In genomic region chr20:9363673-9364072, GRCh38 we compare ENCODE assay signal across 25 cellular contexts.
DNase-seq lines count a peak whose midpoint lies in the region; ATAC-seq and TF ChIP-seq lines count a peak whose summit lies in the region.
"Had no signal": no experiment of that assay in that cellular context is flagged by ENCODE, and none has a peak within 500 bp of the region (broad histone marks: within the 10 kb centered on the region; RNA-seq: fewer than 3 reads in every experiment).

No MANE protein-coding gene starts in this region.

- H3K4me1 ChIP-seq in mucosa of descending colon (ENCODE audit: low read depth) (no peaks in the 10 kb centered on the region), sigmoid colon (peaks cover 0 to 14% (median 7%) of the 10 kb centered on the region in 4 donors)
- H3K4me1 ChIP-seq: body of pancreas, Caco-2 had no signal

- no peak for TF ChIP-seq EP300 in sigmoid colon (IDR thresholded peaks at IDR 0.05)

- DNase-seq in NCI-H748 (lab: John Stamatoyannopoulos, UW; ENCODE audit: unreplicated experiment) (peak; percentile 61), NCI-H748 treated with DMSO at 0.1 percent for 48 hours (lab: John Stamatoyannopoulos, UW) (no peak), HT-29 (ENCODE audit: low spot score) (peak; percentile 14), RWPE1 (ENCODE audit: low spot score) (peak; percentile 22), mucosa of descending colon (no peak), midbrain (lab: John Stamatoyannopoulos, UW) (no peak), sigmoid colon (no peak)
- no peak for DNase-seq in stimulated activated CD4-positive, alpha-beta T cell treated with anti-CD3 and anti-CD28 coated beads, Interleukin-15, amount 100 ng/mL, for 24 hours
- DNase-seq: activated CD4-positive, alpha-beta T cell treated with anti-CD3 and anti-CD28 coated beads for 48 hours; activated naive CD4-positive, alpha-beta T cell; activated T-cell treated with anti-CD3 and anti-CD28 coated beads, Interleukin-2, amount 50 U/mL, for 24 hours; body of pancreas; Caco-2; HCEC 1CT; left ventricle myocardium superior; NCI-H1436 treated with DMSO at 0.1 percent for 48 hours; NCI-H345; spleen; stimulated activated CD4-positive, alpha-beta T cell treated with anti-CD3 and anti-CD28 coated beads, Interleukin-4, amount 100 ng/mL, for 1 hour; stimulated activated naive B cell treated with anti-CD40 and anti-IgM and Interleukin-4, amounts not matched to agents 10 μg/mL and 1 μg/mL and 100 μg/mL, for 72 hours; T-helper 2 cell; uterus had no signal

- intact Hi-C loops in mucosa of descending colon (cut with DNase I, micrococcal nuclease), result no loop called here
- intact Hi-C loops in sigmoid colon (cut with DNase I), result loop anchor here (5.0 kb wide), 1 partner anchor 606 kb away; no protein-coding TSS in a partner anchor

- H3K9me3 ChIP-seq in mucosa of descending colon (no peaks in the 10 kb centered on the region), sigmoid colon (no peaks in the 10 kb centered on the region)
- H3K9me3 ChIP-seq: BLaER1, body of pancreas, Caco-2, esophagus muscularis mucosa, spleen, uterus had no signal

- CTCF ChIA-PET in RWPE1 (lab: Yijun Ruan, JAX), result interaction anchor here (0.5 kb wide), 1 partner anchor 155 kb away, joined by 4 read pairs; no protein-coding TSS in a partner anchor

- no peak overlapping the region for H3K27ac ChIP-seq in RWPE1
- no peak overlapping the region for H3K27ac ChIP-seq in sigmoid colon
- H3K27ac ChIP-seq: BLaER1, body of pancreas, esophagus muscularis mucosa, uterus had no signal

- WGBS in sigmoid colon, 2 donors, result 55 to 68% methylated on average over 2 of the region's 2 CpGs

- TF ChIP-seq CTCF in RWPE1 (conservative IDR thresholded peaks at IDR 0.05; ENCODE audit: low read depth) (no peak), mucosa of descending colon (IDR thresholded peaks at IDR 0.05) (no peak), sigmoid colon (IDR thresholded peaks at IDR 0.05) (no peak)

- no peaks in the 10 kb centered on the region for H3K27me3 ChIP-seq in sigmoid colon
- H3K27me3 ChIP-seq: BLaER1, body of pancreas, esophagus muscularis mucosa, spleen, uterus had no signal

- H3K36me3 ChIP-seq in mucosa of descending colon (ENCODE audit: low read depth) (no peaks in the 10 kb centered on the region), sigmoid colon (no peaks in the 10 kb centered on the region)
- H3K36me3 ChIP-seq: BLaER1, spleen, uterus had no signal

- ATAC-seq in mucosa of descending colon, result peak; percentile 52
- ATAC-seq: body of pancreas; left ventricle myocardium superior; natural killer cell treated with Interleukin-12 subunit alpha and Interleukin-12 subunit beta and Interleukin-15 and Interleukin-18, amount 100 ng/mL, for 72 hours; stimulated activated naive B cell treated with anti-CD40 and anti-IgM and Interleukin-4, amounts not matched to agents 10 μg/mL and 1 μg/mL and 100 μg/mL, for 72 hours had no signal

- no peak overlapping the region for H3K4me3 ChIP-seq in mucosa of descending colon
- H3K4me3 ChIP-seq in sigmoid colon, result no peak overlapping the region
- H3K4me3 ChIP-seq: BLaER1, body of pancreas, esophagus muscularis mucosa, spleen, uterus had no signal

- TF ChIP-seq POLR2A in sigmoid colon (IDR thresholded peaks at IDR 0.05), result no peak

- POLR2A ChIA-PET in RWPE1 (lab: Yijun Ruan, JAX; ENCODE audit: low non-redundant PET), result no interaction called here

Comparison
In these comparisons a context has a peak if more than half of its experiments do, and no peak if none do; other contexts are left out.
1. DNase-seq: peak in NCI-H748 (single experiment), HT-29 (single experiment) and RWPE1 (single experiment); none in NCI-H748 treated with DMSO at 0.1 percent for 48 hours (single experiment), mucosa of descending colon (0 of 3), stimulated activated CD4-positive, alpha-beta T cell treated with anti-CD3 and anti-CD28 coated beads, Interleukin-15, amount 100 ng/mL, for 24 hours (single experiment), midbrain (single experiment) and sigmoid colon (single experiment).